ENCODE assay signal across 15 cellular contexts in the genomic region with DNA sequence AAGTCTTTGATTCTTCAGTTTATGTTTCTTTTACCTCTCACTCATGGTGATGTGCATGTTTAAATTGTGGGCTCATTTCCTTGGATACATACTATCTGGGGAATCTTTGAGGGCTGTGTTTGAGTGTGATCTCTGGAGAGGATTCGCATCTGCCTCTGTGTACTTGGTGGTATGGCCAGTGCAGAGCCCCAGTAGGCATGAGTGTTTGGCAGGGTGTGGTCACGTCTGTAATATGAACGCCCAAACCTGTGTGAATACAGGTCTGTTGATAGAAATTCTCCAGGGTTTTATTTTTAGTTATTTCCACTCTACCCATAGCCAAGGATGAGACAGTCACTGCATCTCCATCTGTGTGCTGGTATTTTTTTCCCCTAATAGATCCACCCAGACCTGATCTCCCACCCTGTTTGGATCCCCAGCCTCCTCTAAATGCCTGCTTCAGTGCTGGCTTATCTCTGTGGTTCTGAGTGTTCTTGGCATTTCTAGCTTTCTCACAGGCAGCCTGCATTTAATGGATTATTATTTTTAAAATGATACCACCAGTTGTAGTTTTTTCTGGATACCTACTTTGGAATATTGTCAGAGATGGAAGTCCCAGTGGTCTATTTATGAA.
"Had no signal": no experiment of that assay in that cellular context is flagged by ENCODE, and none has a peak within 500 bp of the region (broad histone marks: within the 10 kb centered on the region; RNA-seq: fewer than 3 reads in every experiment).

No MANE protein-coding gene starts in this region.

- ATAC-seq: stimulated activated naive CD8-positive, alpha-beta T cell treated with anti-CD3 and anti-CD28 coated beads, Interleukin-15, Interleukin-2, amounts not matched to agents 100 U/mL and 50 U/mL, for 24 hours; T-cell had no signal

- H3K4me3 ChIP-seq: lung, spleen, upper lobe of left lung had no signal

- H3K9me3 ChIP-seq: spleen, upper lobe of left lung had no signal

- H3K27me3 ChIP-seq: brain microvascular endothelial cell, spleen, upper lobe of left lung had no signal

- H3K36me3 ChIP-seq: brain microvascular endothelial cell had no signal

- H3K4me1 ChIP-seq: spleen had no signal

- DNase-seq: activated B cell treated with CpG ODN at 0.5 μM for 24 hours; activated CD4-positive, alpha-beta memory T cell treated with anti-CD3 and anti-CD28 coated beads, Interleukin-2, amount 10 ng/mL, durations not matched to agents 7 days and 5 days; activated CD4-positive, alpha-beta T cell treated with anti-CD3 and anti-CD28 coated beads for 48 hours; activated naive CD4-positive, alpha-beta T cell treated with anti-CD3 and anti-CD28 coated beads for 36 hours; activated T-cell treated with anti-CD3 and anti-CD28 coated beads, Interleukin-2, amount 50 U/mL, for 1 hour; aorta; brain microvascular endothelial cell; cortex of kidney; nephron progenitor cell; nucleus accumbens; spleen; stimulated activated naive CD8-positive, alpha-beta T cell treated with anti-CD3 and anti-CD28 coated beads, Interleukin-15, Interleukin-2, amounts not matched to agents 100 U/mL and 50 U/mL, for 24 hours; T-cell; upper lobe of left lung had no signal

- H3K27ac ChIP-seq: brain microvascular endothelial cell, spleen, upper lobe of left lung had no signal
